Comparison of ENCODE assay signal across 8 cellular contexts in the genomic region with DNA sequence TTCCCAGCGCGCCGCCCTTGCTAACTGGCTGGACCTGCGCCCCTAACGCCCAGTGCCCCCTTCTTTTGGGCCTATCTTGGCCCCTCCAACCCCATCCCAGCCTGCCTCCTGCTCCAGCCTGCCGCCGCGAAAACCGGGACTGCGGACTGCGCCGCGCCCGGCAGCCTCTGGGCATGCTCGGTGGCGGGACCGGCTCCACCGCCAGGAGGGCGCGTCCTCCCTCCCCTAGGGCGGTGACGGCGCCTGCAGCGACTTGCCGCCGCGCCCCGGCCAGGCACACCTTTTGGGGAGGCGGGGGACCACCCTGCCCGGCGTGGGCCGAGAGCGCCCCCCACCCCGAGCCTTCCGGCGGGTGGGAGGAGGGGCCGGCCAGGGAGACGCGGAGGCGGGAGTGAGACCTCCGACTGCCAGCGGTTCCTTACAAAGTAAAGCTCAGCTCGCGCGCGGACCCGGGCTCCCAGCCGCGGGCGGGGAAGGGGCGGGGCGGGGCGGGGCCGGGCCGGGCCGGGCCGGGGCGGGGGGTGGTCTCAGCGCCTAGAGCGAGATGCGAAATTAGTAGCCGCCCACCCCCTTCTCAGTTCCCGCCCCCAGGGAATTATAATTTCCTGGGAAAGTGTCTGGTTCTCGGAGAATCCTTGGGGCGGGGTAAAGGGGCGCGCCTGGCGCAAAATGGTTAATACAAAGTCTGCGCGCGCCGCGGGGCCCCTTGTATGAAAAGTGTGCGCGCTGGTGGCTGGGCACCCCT.
DNase-seq lines count a peak whose midpoint lies in the region; ATAC-seq and TF ChIP-seq lines count a peak whose summit lies in the region.

No MANE protein-coding gene starts in this region.

- peak overlapping the region; percentile 91 to 99 (median 98) for H3K27ac ChIP-seq in heart right ventricle

- DNase-seq in DMS 273 (lab: John Stamatoyannopoulos, UW; ENCODE audit: unreplicated experiment) (peak; percentile 99), NCI-H69 (lab: John Stamatoyannopoulos, UW) (peak; percentile 98), amniotic stem cell (lab: John Stamatoyannopoulos, UW) (peak; percentile 73), heart right ventricle (peak; percentile 81 to 86), pons (ENCODE audit: low spot score) (peak; percentile 52), NCI-H1694 treated with DMSO at 0.1 percent for 48 hours (lab: John Stamatoyannopoulos, UW) (no peak)

- H3K9me3 ChIP-seq in heart right ventricle: no peaks in the 10 kb centered on the region

- 0 to 1% methylated on average over 64 to 74 of the region's 75 CpGs for WGBS in heart right ventricle, 2 donors

- H3K27me3 ChIP-seq in heart right ventricle: peaks cover 0 to 42% (median 0%) of the 10 kb centered on the region in 7 donors

- peaks cover 7 to 67% (median 44%) of the 10 kb centered on the region in 9 donors for H3K4me1 ChIP-seq in heart right ventricle

- TF ChIP-seq CTCF in heart right ventricle (IDR thresholded peaks at IDR 0.05): peak in 8 of 9 donors; percentile 20 to 49 (median 39)

- intact Hi-C loops in heart right ventricle (cut with DNase I): loop anchor here in 8 of 10 donors (1.0 to 10.0 kb wide), 10 partner anchors 33 to 146 kb away; no protein-coding TSS in a partner anchor

- H3K36me3 ChIP-seq in heart right ventricle: peaks cover 0 to 7% (median 0%) of the 10 kb centered on the region in 9 donors

- peak; percentile 66 for ATAC-seq in GM19438 (IDR thresholded peaks at IDR 0.05; ENCODE audit: low read depth, unreplicated experiment)
- peak; percentile 66 for ATAC-seq in HG03442 (IDR thresholded peaks at IDR 0.05; ENCODE audit: unreplicated experiment)
- ATAC-seq in heart right ventricle: peak; percentile 72 to 88 (median 76)

- H3K4me3 ChIP-seq in heart right ventricle: peak overlapping the region; percentile 67 to 93 (median 84)
